ENCODE assay signal across 8 cellular contexts in genomic region chr19:58305932-58306323, GRCh38. TPM values are rescaled to one million over a fixed set of nuclear protein-coding genes. Genes with fewer than 3 reads are reported as not detected.
A peak's percentile ranks its signal among the peaks of the same experiment; 100 is the strongest.
DNase-seq lines count a peak whose midpoint lies in the region; ATAC-seq, FAIRE-seq and TF ChIP-seq lines count a peak whose summit lies in the region.

No MANE protein-coding gene starts in this region.

- DNase-seq in GM19239 (ENCODE audit: insufficient read length, low spot score) (peak; percentile 16), Peyer's patch (peak; percentile 17 to 49 (median 47)), progenitor cell of endocrine pancreas (ENCODE audit: low spot score, unreplicated experiment) (no peak), SKM-1 treated with dmso at 0.1 percent for 144 hours (lab: John Stamatoyannopoulos, UW; ENCODE audit: unreplicated experiment) (no peak)
- DNase-seq in activated CD8-positive, alpha-beta memory T cell treated with anti-CD3 and anti-CD28 coated beads, Interleukin-2, amount 50 U/mL, for 48 hours: no peak

- FAIRE-seq in GM19239 (lab: Jason Lieb, UNC): no peak

- ATAC-seq in GM21825 (IDR thresholded peaks at IDR 0.05; ENCODE audit: unreplicated experiment) (no peak), HG03095 (IDR thresholded peaks at IDR 0.05; ENCODE audit: unreplicated experiment) (no peak)

- no peak for TF ChIP-seq CTCF in Peyer's patch (IDR thresholded peaks at IDR 0.05)
- no peak for TF ChIP-seq CTCF in progenitor cell of endocrine pancreas (IDR thresholded peaks at IDR 0.05; ENCODE audit: unreplicated experiment)

- no peaks in the 10 kb centered on the region for H3K9me3 Mint-ChIP-seq in progenitor cell of endocrine pancreas (ENCODE audit: low read depth)

- H3K4me3 Mint-ChIP-seq in progenitor cell of endocrine pancreas (ENCODE audit: low read depth): peak overlapping the region; percentile 100

- H3K27me3 ChIP-seq in Peyer's patch (no peaks in the 10 kb centered on the region), esophagus (ENCODE audit: control insufficient read depth in 1 of 2, insufficient read depth in 2 of 2, low read length in 2 of 2) (no peaks in the 10 kb centered on the region)

- H3K27ac Mint-ChIP-seq in progenitor cell of endocrine pancreas: peak overlapping the region; percentile 97

- no peak for TF ChIP-seq POLR2A in Peyer's patch (IDR thresholded peaks at IDR 0.05)

- peaks cover 26% of the 10 kb centered on the region for H3K4me1 Mint-ChIP-seq in progenitor cell of endocrine pancreas (ENCODE audit: low read depth)

- H3K9me3 ChIP-seq in Peyer's patch (no peaks in the 10 kb centered on the region), esophagus (ENCODE audit: control insufficient read depth in 2 of 2, insufficient read depth in 1 of 2, low read depth in 1 of 2, low read length in 1 of 2) (peaks cover 0 to 2% of the 10 kb centered on the region in 2 donors)

- 45 to 61% methylated on average over 12 of the region's 12 CpGs for WGBS in esophagus, 2 donors

- H3K36me3 Mint-ChIP-seq in progenitor cell of endocrine pancreas (ENCODE audit: insufficient read depth): peaks cover 25% of the 10 kb centered on the region

- peaks cover 0 to 37% (median 0%) of the 10 kb centered on the region in 3 donors for H3K36me3 ChIP-seq in Peyer's patch
- peaks cover 6 to 10% of the 10 kb centered on the region in 2 donors for H3K36me3 ChIP-seq in esophagus (ENCODE audit: control insufficient read depth in 2 of 2, insufficient read depth in 2 of 2, low read length in 1 of 2)

- H3K27ac ChIP-seq in Peyer's patch (peak overlapping the region; percentile 87 to 96 (median 88)), esophagus (ENCODE audit: low read depth in 2 of 2, low read length in 1 of 2) (peak overlapping the region; percentile 14 to 96)

- H3K4me1 ChIP-seq in Peyer's patch (peaks cover 0 to 12% (median 2%) of the 10 kb centered on the region in 4 donors), esophagus (ENCODE audit: control insufficient read depth in 2 of 2, insufficient read depth in 2 of 2, low read length in 1 of 2) (peaks cover 0 to 3% of the 10 kb centered on the region in 2 donors)

- no peaks in the 10 kb centered on the region for H3K27me3 Mint-ChIP-seq in progenitor cell of endocrine pancreas

- peak overlapping the region; percentile 69 to 90 (median 78) for H3K4me3 ChIP-seq in Peyer's patch
- H3K4me3 ChIP-seq in esophagus (ENCODE audit: low read depth in 1 of 2, low read length in 2 of 2): peak overlapping the region; percentile 84 to 99

RNA-seq across cellular contexts. Expression of gene ERVK3-1, which starts 0.8 kb away (rescaled TPM):
- total RNA-seq in Peyer's patch (10 to 100 TPM; 41.3 to 54.2 (median 47.2) TPM), progenitor cell of endocrine pancreas (41.3 and 46.2 TPM in 2 replicates)
- polyA plus RNA-seq in esophagus: 10 to 100 TPM; 15.2 to 23.1 TPM

RNA-seq across cellular contexts. Expression of gene ZSCAN22, which starts 20.9 kb away (rescaled TPM):
- total RNA-seq in Peyer's patch (1 to 10 TPM; 2.5 to 4.6 (median 4.0) TPM), progenitor cell of endocrine pancreas (4.6 TPM in 2 replicates)
- 1 to 10 TPM in 1 of 2 donors, under 1 TPM in 1; 0.87 to 1.0 TPM for polyA plus RNA-seq in esophagus

RNA-seq across cellular contexts. Expression of gene ZNF8, which starts 27.2 kb away (rescaled TPM):
- 1 to 10 TPM; 7.0 to 8.9 (median 7.9) TPM for total RNA-seq in Peyer's patch
- 1 to 10 TPM in 1 of 2 donors, under 1 TPM in 1; 0.91 to 1.6 TPM for polyA plus RNA-seq in esophagus
- 18.1 and 18.2 TPM in 2 replicates for total RNA-seq in progenitor cell of endocrine pancreas

RNA-seq across cellular contexts. Expression of gene A1BG, which starts 47.4 kb away (rescaled TPM):
- total RNA-seq in Peyer's patch (10 to 100 TPM in 1 of 4 donors, 1 to 10 TPM in 2, not detected in 1; 5.4 to 26.4 (median 8.3) TPM), progenitor cell of endocrine pancreas (3.9 and 4.6 TPM in 2 replicates)
- 10 to 100 TPM in 1 of 2 donors, 1 to 10 TPM in 1; 5.4 to 10.6 TPM for polyA plus RNA-seq in esophagus

RNA-seq across cellular contexts. Expression of gene ZNF497, which starts 56.6 kb away (rescaled TPM):
- 1 to 10 TPM in 2 of 4 donors, under 1 TPM in 1, not detected in 1; 0.70 to 4.4 (median 2.1) TPM for total RNA-seq in Peyer's patch
- 1 to 10 TPM in 1 of 2 donors, under 1 TPM in 1; 0.96 to 2.2 TPM for polyA plus RNA-seq in esophagus
- 11.7 and 13.4 TPM in 2 replicates for total RNA-seq in progenitor cell of endocrine pancreas

Comparison
In these comparisons a context has a peak if more than half of its experiments do, and no peak if none do; other contexts are left out.
1. DNase-seq: peak in GM19239 (single experiment) and Peyer's patch (3 of 3); none in progenitor cell of endocrine pancreas (single experiment), SKM-1 treated with dmso at 0.1 percent for 144 hours (single experiment) and activated CD8-positive, alpha-beta memory T cell treated with anti-CD3 and anti-CD28 coated beads, Interleukin-2, amount 50 U/mL, for 48 hours (single experiment).